ENCODE assay signal across 38 cellular contexts in the genomic region with DNA sequence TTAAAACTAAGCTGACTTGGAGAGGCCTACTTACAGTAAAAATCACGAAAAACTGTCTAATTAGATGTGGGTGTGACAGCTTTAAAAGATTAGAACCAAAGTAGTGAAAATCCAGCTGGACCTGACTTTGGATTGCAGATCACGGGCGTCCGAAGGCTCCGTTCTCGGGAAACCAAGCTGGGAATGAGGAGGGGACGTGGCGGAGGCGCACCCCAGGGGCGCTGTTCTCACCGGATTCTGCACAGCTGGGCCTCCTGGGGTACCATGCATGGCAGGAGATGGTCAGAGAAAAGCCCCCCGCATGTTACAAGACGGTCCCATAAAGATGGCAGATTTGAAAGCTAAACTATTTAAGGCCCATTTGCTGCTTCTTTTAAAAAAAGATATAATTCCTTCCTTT. TPM values are rescaled to one million over a fixed set of nuclear protein-coding genes. Genes with fewer than 3 reads are reported as not detected.
"Had no signal": no experiment of that assay in that cellular context is flagged by ENCODE, and none has a peak within 500 bp of the region (broad histone marks: within the 10 kb centered on the region; RNA-seq: fewer than 3 reads in every experiment).

No MANE protein-coding gene starts in this region.

- H3K27ac ChIP-seq: KMS-11 had no signal

- H3K9ac ChIP-seq: KMS-11 had no signal

- H3K9me3 ChIP-seq: MG63 had no signal

- H3K27me3 ChIP-seq: MG63 had no signal

- H3K4me3 ChIP-seq: MG63 had no signal

- H3K36me3 ChIP-seq: MG63 had no signal

- DNase-seq: Karpas-422, Kasumi-1, MG63, MM.1S, MV-4-11, NCI-H1048, NCI-H1092, NCI-H1092 treated with DMSO at 0.1 percent for 48 hours, NCI-H1105, NCI-H1105 treated with DMSO at 0.1 percent for 48 hours, NCI-H1417, NCI-H1417 treated with DMSO at 0.1 percent for 48 hours, NCI-H1436, NCI-H1436 treated with DMSO at 0.1 percent for 48 hours, NCI-H146, NCI-H1694, NCI-H1694 treated with DMSO at 0.1 percent for 48 hours, NCI-H187, NCI-H187 treated with DMSO at 0.1 percent for 48 hours, NCI-H1930, NCI-H2029, NCI-H2029 treated with DMSO at 0.1 percent for 48 hours, NCI-H2081, NCI-H2081 treated with DMSO at 0.1 percent for 48 hours, NCI-H2107, NCI-H2171, NCI-H2171 treated with DMSO at 0.1 percent for 48 hours, NCI-H2227 treated with DMSO at 0.1 percent for 48 hours, NCI-H226, NCI-H345, NCI-H446, NCI-H446 treated with DMSO at 0.1 percent for 48 hours, NCI-H510A had no signal

RNA-seq across cellular contexts. Expression of gene OTOS, which starts 5.0 kb away (rescaled TPM):
- total RNA-seq: LHCN-M2, M059J, MCF 10A, NCI-H460 had no signal
